Comparison of ENCODE assay signal across 8 cellular contexts in the genomic region with DNA sequence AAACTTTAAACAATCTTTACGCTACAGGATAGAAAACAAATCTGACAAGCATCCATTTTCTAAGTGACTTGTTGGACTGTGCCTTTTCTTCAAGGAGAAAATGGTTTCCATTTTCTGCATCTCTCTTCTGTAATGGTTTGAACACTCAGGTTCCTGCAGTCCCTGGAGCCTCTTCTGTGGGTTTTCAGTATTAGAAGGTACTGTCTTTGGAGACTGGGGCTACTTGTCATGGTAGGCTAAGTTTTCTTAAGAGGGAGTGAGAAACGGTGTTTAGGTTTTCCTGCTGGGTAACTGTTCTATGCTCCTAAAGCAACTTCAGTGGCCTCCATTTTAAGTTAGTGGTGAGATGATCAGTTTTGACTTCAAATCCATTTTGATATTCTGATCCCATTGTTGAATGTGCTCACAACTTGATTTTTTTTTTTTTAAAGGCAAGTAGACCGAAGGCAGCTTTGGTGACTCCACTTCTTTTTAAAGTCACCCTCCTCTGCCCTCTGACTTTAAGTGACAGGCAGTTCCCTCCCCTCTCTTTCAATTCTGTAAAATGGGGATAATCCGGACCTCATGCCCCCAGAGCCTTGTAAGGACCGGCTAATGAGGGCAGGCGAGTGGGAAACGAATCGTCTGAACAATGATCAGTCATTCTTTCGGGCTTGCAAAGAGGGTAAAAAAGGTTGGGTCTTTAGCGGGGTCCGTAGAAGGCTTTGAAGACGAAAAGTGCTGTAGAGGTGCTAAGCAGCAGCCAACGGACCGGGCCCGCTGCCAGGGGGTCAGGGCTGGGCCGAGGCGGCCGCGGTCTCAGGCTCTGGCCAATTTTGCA. TPM values are rescaled to one million over a fixed set of nuclear protein-coding genes. Genes with fewer than 3 reads are reported as not detected.
DNase-seq lines count a peak whose midpoint lies in the region; FAIRE-seq and TF ChIP-seq lines count a peak whose summit lies in the region.

No MANE protein-coding gene starts in this region.

- DNase-seq in GM12891 (ENCODE audit: insufficient read length, low spot score) (no peak), H1 (ENCODE audit: low read depth in 1 of 2, low spot score in 2 of 2) (no peak), osteocyte (ENCODE audit: extremely low spot score, unreplicated experiment) (no peak), nucleus accumbens (lab: John Stamatoyannopoulos, UW) (no peak), HK-2 (ENCODE audit: unreplicated experiment) (no peak), amygdala (lab: John Stamatoyannopoulos, UW) (no peak), UCSD-AML1 (lab: John Stamatoyannopoulos, UW; ENCODE audit: unreplicated experiment) (no peak)

- H3K9me3 ChIP-seq in OCI-LY1 (ENCODE audit: low read length) (no peaks in the 10 kb centered on the region), H1 (ENCODE audit: insufficient read depth in 2 of 2, low read depth in 1 of 2, low read length in 1 of 2) (no peaks in the 10 kb centered on the region)

- H3K4me2 ChIP-seq in OCI-LY1 (ENCODE audit: low read length) (peak overlapping the region; percentile 85), H1 (ENCODE audit: insufficient read depth in 1 of 2, low read depth in 2 of 2, low read length in 2 of 2) (peak overlapping the region; percentile 70 to 86)

- FAIRE-seq in GM12891 (lab: Jason Lieb, UNC) (peak; percentile 47), H1 (lab: Jason Lieb, UNC) (no peak)

- peaks cover 16% of the 10 kb centered on the region for H3K23me2 ChIP-seq in H1 (ENCODE audit: low read depth, low read length)

- H3K4ac ChIP-seq in H1 (replicated peaks; ENCODE audit: insufficient read length, low read depth, low read length) = peak overlapping the region; percentile 39

- no peak overlapping the region for H2BK120ac ChIP-seq in H1 (replicated peaks; ENCODE audit: low read depth, low read length)

- peak overlapping the region; percentile 98 for H3K27ac Mint-ChIP-seq in osteocyte (ENCODE audit: unreplicated experiment)

- H3F3A ChIP-seq in OCI-LY1 (ENCODE audit: insufficient read depth, low read length) = no peaks in the 10 kb centered on the region

- H2AK5ac ChIP-seq in H1 (ENCODE audit: low read depth, low read length) = no peak overlapping the region

- H2AFZ ChIP-seq in OCI-LY1 (ENCODE audit: low read length) (no peak overlapping the region), H1 (ENCODE audit: low read length) (no peak overlapping the region)

- POLR2A ChIA-PET in H1 (lab: Charles Lee; ENCODE audit: partially characterized antibody) = interaction anchor here (1.9 to 14.4 kb wide), 4 partner anchors 17 to 194 kb away, joined by 6 to 118 read pairs (median 27); partner anchors contain the start of gene PIGV

- H2BK20ac ChIP-seq in H1 (ENCODE audit: low read length) = no peak overlapping the region

- no peaks in the 10 kb centered on the region for H3K9me2 ChIP-seq in OCI-LY1 (ENCODE audit: low read depth, low read length)

- H3K79me1 ChIP-seq in H1 (ENCODE audit: low read depth, low read length) = 0 out of 2 replicates have a peak, but pooled peaks cover 2% of the 10 kb centered on the region

- H2BK5ac ChIP-seq in H1 (ENCODE audit: low read depth, low read length) = no peak overlapping the region

- H3K4me1 Mint-ChIP-seq in osteocyte (ENCODE audit: unreplicated experiment) = peaks cover 38% of the 10 kb centered on the region

- H2BK15ac ChIP-seq in H1 (ENCODE audit: low read length) = peak overlapping the region; percentile 36; the same call in 1 of the 2 replicates

- CTCF ChIA-PET in H1 (lab: Charles Lee; ENCODE audit: partially characterized antibody) = interaction anchor here (1.2 to 5.1 kb wide), 3 partner anchors 80 to 157 kb away, joined by 3 to 41 read pairs (median 3); no protein-coding TSS in a partner anchor

- 13% methylated on average over 19 of the region's 19 CpGs; no CpG with 5 or more reads in 1 of the 2 experiments for WGBS in H1 (ENCODE audit: extremely low coverage in 1 of 2, insufficient coverage in 1 of 2, insufficient read length in 1 of 2, insufficient replicate concordance in 2 of 2, low coverage in 1 of 2, low lambda C conversion rate in 2 of 2, missing lambda C conversion rate in 1 of 2), 2 experiments

- peak overlapping the region; percentile 42 for H3K56ac ChIP-seq in H1 (replicated peaks; ENCODE audit: insufficient read length, low read depth, low read length)

- H4K5ac ChIP-seq in H1 (ENCODE audit: insufficient read length, low read depth, low read length) = peak overlapping the region; percentile 15

- peak overlapping the region; percentile 68 for H3K18ac ChIP-seq in H1 (ENCODE audit: extremely low read depth, low read length)

- H4K20me1 ChIP-seq in OCI-LY1 (ENCODE audit: insufficient read depth, low read length) = no peaks in the 10 kb centered on the region
- H4K20me1 ChIP-seq in H1 (replicated peaks in 1 of 2; ENCODE audit: control insufficient read depth in 1 of 2, insufficient read depth in 2 of 2, low read length in 2 of 2) = peaks cover 11 to 14% of the 10 kb centered on the region in 2 experiments

- no peaks in the 10 kb centered on the region for H3K9me3 Mint-ChIP-seq in osteocyte (ENCODE audit: unreplicated experiment)

- H3K79me2 ChIP-seq in OCI-LY1 (ENCODE audit: insufficient read depth, low read length) (peaks cover 35% of the 10 kb centered on the region), H1 (ENCODE audit: control insufficient read depth in 1 of 2, insufficient read depth in 2 of 2, low read length in 2 of 2) (peaks cover 29 to 35% of the 10 kb centered on the region in 2 experiments)

- peak overlapping the region; percentile 75; the same call in 1 of the 2 replicates for H4K8ac ChIP-seq in H1 (ENCODE audit: extremely low read depth, insufficient read depth, low read length)

- H3K27me3 ChIP-seq in OCI-LY1 (ENCODE audit: insufficient read depth, low read length) (no peaks in the 10 kb centered on the region), H1 (replicated peaks in 1 of 4; ENCODE audit: control insufficient read depth in 3 of 4, extremely low read depth in 1 of 4, insufficient read depth in 3 of 4, low read length in 3 of 4) (no peaks in the 10 kb centered on the region)

- H4K91ac ChIP-seq in H1 (replicated peaks; ENCODE audit: insufficient read length, low read length) = peak overlapping the region; percentile 8

- no peaks in the 10 kb centered on the region for H3K36me3 Mint-ChIP-seq in osteocyte (ENCODE audit: unreplicated experiment)

- H3K27ac ChIP-seq in OCI-LY1 (ENCODE audit: low read depth, low read length, poor library complexity, severe bottlenecking) = peak overlapping the region; percentile 92
- peak overlapping the region; percentile 93; the same call in 1 of the 2 replicates for H3K27ac ChIP-seq in H1 (ENCODE audit: low read depth, low read length)

- H3K14ac ChIP-seq in H1 (ENCODE audit: insufficient read length) = no peak overlapping the region

- H2BK12ac ChIP-seq in H1 (ENCODE audit: low read depth, low read length) = 0 out of 2 replicates have a peak overlapping the region, but pooled peaks have one; percentile 75

- TF ChIP-seq RAD21 in H1 (IDR thresholded peaks at IDR 0.05 in 1 of 2, conservative IDR thresholded peaks at IDR 0.05 in 1 of 2; ENCODE audit: low read depth in 2 of 2, low read length in 2 of 2) = no peak

- H3K36me3 ChIP-seq in OCI-LY1 (ENCODE audit: insufficient read depth, low read length) = peaks cover 18% of the 10 kb centered on the region
- no peaks in the 10 kb centered on the region for H3K36me3 ChIP-seq in H1 (ENCODE audit: control insufficient read depth in 2 of 4, insufficient read depth in 4 of 4, low read length in 3 of 4)

- peak overlapping the region; percentile 87 for H3K4me3 Mint-ChIP-seq in osteocyte (ENCODE audit: unreplicated experiment)

- H3K9ac ChIP-seq in OCI-LY1 (ENCODE audit: low read length) (peak overlapping the region; percentile 87), H1 (replicated peaks in 1 of 4; ENCODE audit: extremely low read depth in 1 of 4, low read depth in 3 of 4, low read length in 3 of 4) (peak overlapping the region in 3 of 4 experiments; percentile 15 to 91 (median 39); a peak in 2 of 7 replicates)

- TF ChIP-seq EP300 in H1 (IDR thresholded peaks at IDR 0.05; ENCODE audit: borderline replicate concordance in 1 of 2, low read depth in 2 of 2, low read length in 2 of 2) = no peak

- TF ChIP-seq POLR2A in GM12891 (IDR thresholded peaks at IDR 0.05; ENCODE audit: low read depth, low read length) = no peak
- TF ChIP-seq POLR2A in H1 (IDR thresholded peaks at IDR 0.05; ENCODE audit: control extremely low read depth in 1 of 2, low read depth in 2 of 2, low read length in 2 of 2) = no peak

- H3K23ac ChIP-seq in H1 (ENCODE audit: insufficient read length) = no peak overlapping the region

- no peaks in the 10 kb centered on the region for H3K27me3 Mint-ChIP-seq in osteocyte (ENCODE audit: unreplicated experiment)

- H3K4me3 ChIP-seq in OCI-LY1 (ENCODE audit: low read depth, low read length, poor library complexity, severe bottlenecking) (peak overlapping the region; percentile 88), H1 (ENCODE audit: extremely low read depth in 1 of 4, insufficient read depth in 2 of 4, low read depth in 3 of 4, low read length in 4 of 4) (peak overlapping the region; percentile 58 to 95 (median 83))

- TF ChIP-seq CTCF in OCI-LY1 (IDR thresholded peaks at IDR 0.05; ENCODE audit: low read length) = no peak
- TF ChIP-seq CTCF in H1 (IDR thresholded peaks at IDR 0.05; ENCODE audit: control extremely low read depth in 1 of 3, insufficient read depth in 1 of 3, low read depth in 1 of 3, low read length in 3 of 3) = no peak
- no peak for TF ChIP-seq CTCF in osteocyte (IDR thresholded peaks at IDR 0.05)

- H3K4me1 ChIP-seq in OCI-LY1 (ENCODE audit: insufficient read depth, low read length, severe bottlenecking) (peaks cover 48% of the 10 kb centered on the region), H1 (replicated peaks in 1 of 4; ENCODE audit: control insufficient read depth in 3 of 4, insufficient read depth in 4 of 4, low read length in 3 of 4) (peaks cover 14 to 18% (median 16%) of the 10 kb centered on the region in 4 experiments; a peak in 6 of 7 replicates)

TF ChIP-seq in GM12891, 5 proteins besides CTCF, POLR2A, EP300 and RAD21 (continues in another document):
- TF ChIP-seq POU2F2 (IDR thresholded peaks at IDR 0.05; ENCODE audit: low read depth, low read length) = no peak
- no peak for TF ChIP-seq SPI1 (IDR thresholded peaks at IDR 0.05; ENCODE audit: low read depth, low read length)

TF ChIP-seq in H1, 55 proteins besides CTCF, POLR2A, EP300 and RAD21 (continues in another document):
- TF ChIP-seq KDM4A (IDR thresholded peaks at IDR 0.05; ENCODE audit: low read depth, low read length, severe bottlenecking) (peak; percentile 51), CHD1 (IDR thresholded peaks at IDR 0.05; ENCODE audit: low read depth, low read length) (no peak)

RNA-seq across cellular contexts. Expression of gene ARID1A, which starts 1.0 kb away (rescaled TPM):
- polyA plus RNA-seq in GM12891 (2012; ENCODE audit: low read depth, missing spikeins) = 35.0 TPM
- 103 and 105 TPM in 2 replicates for total RNA-seq in H1 (2021; fragmentation: NEBNext Ultra II Directional; extraction: Animal tissue kit (Norgen Biotek cat#: 25700))
- polyA plus RNA-seq in H1 (2011; rRNA removed) = 52.1 and 86.7 TPM in 2 replicates
- 28.6 TPM for polyA plus RNA-seq in H1 (2011; cell fraction: cytosol; rRNA removed)
- polyA plus RNA-seq in H1 (2011; cell fraction: nucleus; rRNA removed) = 109 TPM
- polyA plus RNA-seq in H1 (2012, experiment 1 of 2) = 88.4 to 102 TPM (median 96.6 TPM) in 4 replicates
- polyA plus RNA-seq in H1 (2012, experiment 2 of 2) = 29.8 TPM
- 55.4 TPM for polyA plus RNA-seq in H1 (2013, experiment 1 of 2)
- 52.4 TPM for polyA plus RNA-seq in H1 (2013, experiment 2 of 2)
- 67.7 and 71.7 TPM in 2 replicates for polyA minus RNA-seq in H1 (2011; rRNA and poly(A)+ RNA removed)
- polyA minus RNA-seq in H1 (2011; cell fraction: cytosol; rRNA and poly(A)+ RNA removed) = 90.5 TPM
- 63.8 TPM for polyA minus RNA-seq in H1 (2011; cell fraction: nucleus; rRNA and poly(A)+ RNA removed)
- 70.0 and 78.7 TPM in 2 replicates for total RNA-seq in osteocyte
